ENCODE assay signal across 1 cellular context in the genomic region with DNA sequence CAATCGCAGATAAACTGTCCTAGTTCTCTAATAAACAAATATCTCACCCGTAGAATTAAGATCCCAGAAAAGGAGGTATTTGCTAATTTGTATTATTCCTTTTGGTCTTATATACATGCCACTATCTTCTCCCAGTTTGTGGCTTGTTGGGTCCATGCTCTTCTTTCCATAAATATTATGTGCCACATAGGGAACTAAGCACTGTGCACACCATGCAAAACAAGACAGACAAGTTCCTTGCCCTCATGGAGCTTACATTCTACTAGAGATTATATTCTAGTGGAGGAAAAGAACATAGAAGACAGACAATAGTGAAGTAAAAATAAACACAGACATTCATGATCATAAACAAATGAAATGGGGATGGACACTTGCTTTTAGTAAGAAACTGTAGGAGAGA.
A peak's percentile ranks its signal among the peaks of the same experiment; 100 is the strongest.
TF ChIP-seq lines count a peak whose summit lies in the region.

No MANE protein-coding gene starts in this region.

TF ChIP-seq in K562, 482 proteins besides CTCF, POLR2A, EP300 and RAD21:
- TF ChIP-seq ZNF77 (CRISPR knock-in tag; IDR thresholded peaks at IDR 0.05): no peak
- TF ChIP-seq BRD4 (IDR thresholded peaks at IDR 0.05): no peak
- no peak for TF ChIP-seq CTBP1 (IDR thresholded peaks at IDR 0.05; ENCODE audit: borderline replicate concordance)
- TF ChIP-seq TRIM28 (IDR thresholded peaks at IDR 0.05): peak; percentile 78
- no peak for TF ChIP-seq HNRNPH1 (optimal IDR thresholded peaks at IDR 0.05; ENCODE audit: low read depth, low read length)
- peak; percentile 83 for TF ChIP-seq ZNF316 (IDR thresholded peaks at IDR 0.05)
- TF ChIP-seq MECOM (CRISPR knock-in tag; IDR thresholded peaks at IDR 0.05): no peak
- no peak for TF ChIP-seq ERF (CRISPR knock-in tag; IDR thresholded peaks at IDR 0.05)
- no peak for TF ChIP-seq RBM17 (IDR thresholded peaks at IDR 0.05; ENCODE audit: borderline replicate concordance, low read depth, low read length)
- TF ChIP-seq TAF9B (IDR thresholded peaks at IDR 0.05; ENCODE audit: partially characterized antibody): no peak
- peak in 1 of 2 experiments; percentile 90; a peak in 2 of 3 replicates for TF ChIP-seq CBX3 (IDR thresholded peaks at IDR 0.05; ENCODE audit: borderline replicate concordance in 1 of 2, low read length in 2 of 2)
- TF ChIP-seq ZNF561 (CRISPR knock-in tag; conservative IDR thresholded peaks at IDR 0.05): no peak
- TF ChIP-seq RUNX1 (IDR thresholded peaks at IDR 0.05; ENCODE audit: low read depth): no peak
- TF ChIP-seq ZKSCAN8 (CRISPR knock-in tag; IDR thresholded peaks at IDR 0.05): no peak
- TF ChIP-seq SLC30A9 (CRISPR knock-in tag; IDR thresholded peaks at IDR 0.05): no peak
- TF ChIP-seq CBX2 (IDR thresholded peaks at IDR 0.05; ENCODE audit: insufficient read depth, low read length, poor library complexity, severe bottlenecking): no peak
- no peak for TF ChIP-seq PML (IDR thresholded peaks at IDR 0.05; ENCODE audit: low read length)
- TF ChIP-seq, protein P1, sequence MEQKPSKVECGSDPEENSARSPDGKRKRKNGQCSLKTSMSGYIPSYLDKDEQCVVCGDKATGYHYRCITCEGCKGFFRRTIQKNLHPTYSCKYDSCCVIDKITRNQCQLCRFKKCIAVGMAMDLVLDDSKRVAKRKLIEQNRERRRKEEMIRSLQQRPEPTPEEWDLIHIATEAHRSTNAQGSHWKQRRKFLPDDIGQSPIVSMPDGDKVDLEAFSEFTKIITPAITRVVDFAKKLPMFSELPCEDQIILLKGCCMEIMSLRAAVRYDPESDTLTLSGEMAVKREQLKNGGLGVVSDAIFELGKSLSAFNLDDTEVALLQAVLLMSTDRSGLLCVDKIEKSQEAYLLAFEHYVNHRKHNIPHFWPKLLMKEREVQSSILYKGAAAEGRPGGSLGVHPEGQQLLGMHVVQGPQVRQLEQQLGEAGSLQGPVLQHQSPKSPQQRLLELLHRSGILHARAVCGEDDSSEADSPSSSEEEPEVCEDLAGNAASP (IDR thresholded peaks at IDR 0.05): no peak
- no peak for TF ChIP-seq ETV5 (CRISPR knock-in tag; IDR thresholded peaks at IDR 0.05; ENCODE audit: low read depth)
- TF ChIP-seq EHMT2 (IDR thresholded peaks at IDR 0.05): no peak
- TF ChIP-seq KDM1A (IDR thresholded peaks at IDR 0.05): peak in 1 of 2 experiments; percentile 47; a peak in 1 of 4 replicates
- no peak for TF ChIP-seq ARHGAP35 (IDR thresholded peaks at IDR 0.05; ENCODE audit: partially characterized antibody)
- no peak for TF ChIP-seq GMEB1 (CRISPR knock-in tag; IDR thresholded peaks at IDR 0.05)
TF ChIP-seq in K562: peak in this region for 4.
